In the genomic region with DNA sequence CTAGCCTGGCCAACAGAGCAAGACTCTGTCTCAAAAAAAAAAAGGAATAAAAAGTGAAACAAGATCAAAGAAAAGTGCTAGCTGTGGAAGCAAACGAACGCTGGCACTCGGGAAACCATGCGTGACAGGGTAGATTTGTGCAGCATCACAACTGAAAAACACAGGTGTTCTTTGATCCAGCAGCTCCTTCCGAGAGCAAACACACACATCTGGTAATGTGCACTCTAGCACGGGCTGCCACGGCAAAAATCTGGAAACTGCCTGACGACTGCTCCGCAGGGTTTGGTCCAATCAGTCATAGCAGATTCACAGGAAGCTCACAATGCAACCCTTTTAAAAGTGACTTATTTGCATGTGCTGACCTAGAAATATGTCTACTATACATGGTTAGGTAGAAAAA, we compare ENCODE assay signal across 12 cellular contexts.
A peak's percentile ranks its signal among the peaks of the same experiment; 100 is the strongest.
DNase-seq lines count a peak whose midpoint lies in the region; ATAC-seq and TF ChIP-seq lines count a peak whose summit lies in the region.
"Had no signal": no experiment of that assay in that cellular context is flagged by ENCODE, and none has a peak within 500 bp of the region (broad histone marks: within the 10 kb centered on the region; RNA-seq: fewer than 3 reads in every experiment).

No MANE protein-coding gene starts in this region.

- peak overlapping the region; percentile 85 to 98 (median 94) for H3K27ac Mint-ChIP-seq in naive B cell
- H3K27ac Mint-ChIP-seq: activated T-cell treated with anti-CD3 and anti-CD28 coated beads, Interleukin-2, amount 50 U/mL, for 72 hours had no signal

- no peak for TF ChIP-seq CTCF in lower lobe of right lung (IDR thresholded peaks at IDR 0.05)

- peak; percentile 70 for DNase-seq in naive B cell
- DNase-seq in left colon: no peak
- DNase-seq in GM19240 (ENCODE audit: insufficient read length, low spot score): no peak
- DNase-seq in NCI-H2196 treated with DMSO at 0.1 percent for 48 hours (lab: John Stamatoyannopoulos, UW; ENCODE audit: unreplicated experiment): no peak
- DNase-seq in lower lobe of right lung: no peak
- DNase-seq: activated T-cell treated with anti-CD3 and anti-CD28 coated beads, Interleukin-2, amount 50 U/mL, for 72 hours; NCI-H187 treated with DMSO at 0.1 percent for 48 hours; WERI-Rb-1 had no signal

- H3K36me3 Mint-ChIP-seq in naive B cell: peaks cover 42 to 58% of the 10 kb centered on the region in 2 donors

- ATAC-seq in GM18868 (IDR thresholded peaks at IDR 0.05; ENCODE audit: unreplicated experiment): peak; percentile 91
- peak; percentile 73 for ATAC-seq in GM21528 (IDR thresholded peaks at IDR 0.05; ENCODE audit: low FRiP score, unreplicated experiment)
- ATAC-seq in HG03196 (IDR thresholded peaks at IDR 0.05; ENCODE audit: unreplicated experiment): peak; percentile 42
- ATAC-seq in naive B cell (ENCODE audit: low read depth in 2 of 2): peak; percentile 91
- ATAC-seq in left colon: no peak
- no peak for ATAC-seq in lower lobe of right lung
- ATAC-seq: activated T-cell treated with anti-CD3 and anti-CD28 coated beads, Interleukin-2, amount 50 U/mL, for 72 hours had no signal

- no peaks in the 10 kb centered on the region for H3K4me1 ChIP-seq in lower lobe of right lung

- H3K9me3 Mint-ChIP-seq in naive B cell: no peaks in the 10 kb centered on the region

- H3K4me3 Mint-ChIP-seq in naive B cell: peak overlapping the region; percentile 5 to 91 (median 53)
- H3K4me3 Mint-ChIP-seq: activated T-cell treated with anti-CD3 and anti-CD28 coated beads, Interleukin-2, amount 50 U/mL, for 72 hours had no signal

- intact Hi-C loops in left colon (cut with DNase I, micrococcal nuclease): no loop called here
- intact Hi-C loops in lower lobe of right lung (cut with DNase I): no loop called here

- H3K27ac ChIP-seq in lower lobe of right lung: no peak overlapping the region
- H3K27ac ChIP-seq: thyroid gland, WERI-Rb-1 had no signal

- H3K27me3 Mint-ChIP-seq in naive B cell: no peaks in the 10 kb centered on the region

- no peaks in the 10 kb centered on the region for H3K27me3 ChIP-seq in lower lobe of right lung (ENCODE audit: low read depth)
- H3K27me3 ChIP-seq: thyroid gland had no signal

- no peaks in the 10 kb centered on the region for H3K9me3 ChIP-seq in lower lobe of right lung
- H3K9me3 ChIP-seq: thyroid gland had no signal

- H3K36me3 ChIP-seq in lower lobe of right lung: peaks cover 50% of the 10 kb centered on the region

- peaks cover 35 to 40% (median 35%) of the 10 kb centered on the region in 3 donors for H3K4me1 Mint-ChIP-seq in naive B cell

- no peak overlapping the region for H3K4me3 ChIP-seq in lower lobe of right lung
- H3K4me3 ChIP-seq: thyroid gland had no signal

Comparison
In these comparisons a context has a peak if more than half of its experiments do, and no peak if none do; other contexts are left out.
1. ATAC-seq: peak in GM18868 (single experiment), GM21528 (single experiment), HG03196 (single experiment) and naive B cell (2 of 2); none in left colon (single experiment) and lower lobe of right lung (0 of 2).